Comparison of ENCODE assay signal across 8 cellular contexts in genomic region chr20:17971571-17972013, GRCh38. TPM values are rescaled to one million over a fixed set of nuclear protein-coding genes. Genes with fewer than 3 reads are reported as not detected.
DNase-seq lines count a peak whose midpoint lies in the region; ATAC-seq and TF ChIP-seq lines count a peak whose summit lies in the region.

No MANE protein-coding gene starts in this region.

- TF ChIP-seq CTCF in fibroblast of mammary gland (conservative IDR thresholded peaks at IDR 0.05; ENCODE audit: control insufficient read depth, insufficient read depth, low read depth, low read length): no peak

- peaks cover 25% of the 10 kb centered on the region for H3K4me1 ChIP-seq in rectal smooth muscle tissue (ENCODE audit: control insufficient read depth, insufficient read depth, low read length)

- H3K9ac ChIP-seq in rectal smooth muscle tissue (ENCODE audit: low read length): no peak overlapping the region

- peak overlapping the region; percentile 24 for H3K27ac ChIP-seq in rectal smooth muscle tissue (ENCODE audit: low read depth, low read length)

- DNase-seq in NCI-H510A treated with DMSO at 0.1 percent for 48 hours (lab: John Stamatoyannopoulos, UW): peak; percentile 26
- no peak for DNase-seq in NCI-H510A (lab: John Stamatoyannopoulos, UW)
- DNase-seq in SK-MEL-5 (ENCODE audit: low read depth, low spot score): peak; percentile 46
- peak; percentile 35 for DNase-seq in fibroblast of mammary gland (ENCODE audit: low read depth)
- no peak for DNase-seq in inferior parietal cortex (ENCODE audit: extremely low spot score)
- no peak for DNase-seq in AML-193 (lab: John Stamatoyannopoulos, UW)

- in situ Hi-C loops in SK-MEL-5 (cut with HindIII; ENCODE audit: low pct_unique_long_range_greater_than_20kb, low sequenced_read_pairs): no loop called here

- H3K4me3 ChIP-seq in fibroblast of mammary gland (ENCODE audit: control insufficient read depth, low read depth, low read length) (peak overlapping the region; percentile 79), rectal smooth muscle tissue (ENCODE audit: low read length) (peak overlapping the region; percentile 99)

- ATAC-seq in HG02973 (IDR thresholded peaks at IDR 0.05; ENCODE audit: unreplicated experiment): no peak

- H3K36me3 ChIP-seq in rectal smooth muscle tissue (ENCODE audit: control insufficient read depth, insufficient read depth, low read length): no peaks in the 10 kb centered on the region

- no peaks in the 10 kb centered on the region for H3K27me3 ChIP-seq in rectal smooth muscle tissue (ENCODE audit: control insufficient read depth, insufficient read depth, low read length)

RNA-seq across cellular contexts. Expression of gene MGME1, which starts 2.8 kb away (rescaled TPM):
- total RNA-seq in SK-MEL-5 (2014; rRNA removed; shearing (Covaris generic)): 32.8 and 34.9 TPM in 2 replicates
- 23.7 and 32.6 TPM in 2 replicates for polyA plus RNA-seq in SK-MEL-5 (2015; cell fraction: cytosol; rRNA removed)
- 42.9 and 43.1 TPM in 2 replicates for polyA plus RNA-seq in SK-MEL-5 (2015; cell fraction: nucleus; rRNA removed)

RNA-seq across cellular contexts. Expression of gene SNX5, which starts 3.0 kb away (rescaled TPM):
- 163 and 176 TPM in 2 replicates for total RNA-seq in SK-MEL-5 (2014; rRNA removed; shearing (Covaris generic))
- 119 and 153 TPM in 2 replicates for polyA plus RNA-seq in SK-MEL-5 (2015; cell fraction: cytosol; rRNA removed)
- 459 and 517 TPM in 2 replicates for polyA plus RNA-seq in SK-MEL-5 (2015; cell fraction: nucleus; rRNA removed)

Comparison
In these comparisons a context has a peak if more than half of its experiments do, and no peak if none do; other contexts are left out.
1. DNase-seq: peak in NCI-H510A treated with DMSO at 0.1 percent for 48 hours (single experiment), SK-MEL-5 (single experiment) and fibroblast of mammary gland (single experiment); none in NCI-H510A (single experiment), inferior parietal cortex (single experiment) and AML-193 (0 of 2).